Comparison of ENCODE assay signal across 24 cellular contexts in the genomic region with DNA sequence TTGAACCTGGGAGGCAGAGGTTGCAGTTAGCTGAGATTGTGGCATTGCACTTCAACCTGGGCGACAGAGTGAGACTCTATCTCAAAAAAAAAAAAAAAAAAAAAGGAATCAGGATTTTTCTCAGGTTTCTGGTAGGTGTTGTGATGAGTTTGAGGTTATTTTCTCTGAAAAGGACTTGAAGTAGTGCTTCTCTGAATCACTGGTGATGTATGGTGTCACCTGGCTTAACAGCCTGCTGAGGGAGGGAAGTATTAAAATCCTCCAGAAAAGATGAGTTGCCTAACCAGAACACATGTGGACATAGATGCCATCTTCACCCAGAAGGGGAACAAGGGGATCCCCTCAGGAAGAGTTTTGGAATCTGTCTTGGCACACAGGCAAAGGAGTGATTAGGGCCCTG. TPM values are rescaled to one million over a fixed set of nuclear protein-coding genes. Genes with fewer than 3 reads are reported as not detected.
A peak's percentile ranks its signal among the peaks of the same experiment; 100 is the strongest.
DNase-seq lines count a peak whose midpoint lies in the region; ATAC-seq and TF ChIP-seq lines count a peak whose summit lies in the region.
"Had no signal": no experiment of that assay in that cellular context is flagged by ENCODE, and none has a peak within 500 bp of the region (broad histone marks: within the 10 kb centered on the region; RNA-seq: fewer than 3 reads in every experiment).

No MANE protein-coding gene starts in this region.

- H3K9me3 Mint-ChIP-seq in IgD-negative memory B cell (no peaks in the 10 kb centered on the region), memory B cell (no peaks in the 10 kb centered on the region)
- H3K9me3 Mint-ChIP-seq: CD14-positive monocyte, GM23338, H9 had no signal

- H3K36me3 Mint-ChIP-seq in IgD-negative memory B cell, result peaks cover 11% of the 10 kb centered on the region
- peaks cover 31% of the 10 kb centered on the region for H3K36me3 Mint-ChIP-seq in memory B cell

- H3K27me3 ChIP-seq in OCI-LY1 (ENCODE audit: insufficient read depth, low read length) (no peaks in the 10 kb centered on the region), testis (no peaks in the 10 kb centered on the region)
- H3K27me3 ChIP-seq: BE2C had no signal

- H3K79me2 ChIP-seq in OCI-LY1 (ENCODE audit: insufficient read depth, low read length), result peaks cover 38% of the 10 kb centered on the region

- peak overlapping the region; percentile 75 for H3K4me3 ChIP-seq in OCI-LY1 (ENCODE audit: low read depth, low read length, poor library complexity, severe bottlenecking)
- no peak overlapping the region for H3K4me3 ChIP-seq in testis
- H3K4me3 ChIP-seq: GM23338 had no signal

- H3K4me1 Mint-ChIP-seq in IgD-negative memory B cell, result peaks cover 38 to 54% (median 50%) of the 10 kb centered on the region in 3 donors
- H3K4me1 Mint-ChIP-seq in memory B cell, result peaks cover 53% of the 10 kb centered on the region
- H3K4me1 Mint-ChIP-seq: CD14-positive monocyte had no signal

- WGBS in testis, 2 donors, result 96 to 100% methylated on average over 1 of the region's 1 CpG

- H3K9me3 ChIP-seq in OCI-LY1 (ENCODE audit: low read length) (no peaks in the 10 kb centered on the region), testis (no peaks in the 10 kb centered on the region)
- H3K9me3 ChIP-seq: BE2C had no signal

- TF ChIP-seq POLR2A in testis (IDR thresholded peaks at IDR 0.05), result no peak

- no peaks in the 10 kb centered on the region for H3F3A ChIP-seq in OCI-LY1 (ENCODE audit: insufficient read depth, low read length)

- peak overlapping the region; percentile 97; the same call in 1 of the 2 replicates for H3K4me2 ChIP-seq in OCI-LY1 (ENCODE audit: low read length)
- H3K4me2 ChIP-seq: GM23338 had no signal

- H3K27me3 Mint-ChIP-seq in IgD-negative memory B cell (no peaks in the 10 kb centered on the region), memory B cell (no peaks in the 10 kb centered on the region)

- no peak for TF ChIP-seq CTCF in OCI-LY1 (IDR thresholded peaks at IDR 0.05; ENCODE audit: low read length)
- TF ChIP-seq CTCF in testis (IDR thresholded peaks at IDR 0.05), result no peak

- H3K9me2 ChIP-seq in OCI-LY1 (ENCODE audit: low read depth, low read length), result no peaks in the 10 kb centered on the region

- H3K27ac Mint-ChIP-seq in IgD-negative memory B cell (peak overlapping the region; percentile 59 to 99 (median 97)), memory B cell (peak overlapping the region; percentile 91)
- H3K27ac Mint-ChIP-seq: CD14-positive monocyte, GM23338 had no signal

- ATAC-seq in memory B cell (ENCODE audit: low read depth) (peak; percentile 23), GM21786 (IDR thresholded peaks at IDR 0.05; ENCODE audit: unreplicated experiment) (no peak)
- ATAC-seq: GM23338, Panc1 had no signal

- intact Hi-C loops in testis (cut with DNase I; ENCODE audit: low total_unique reads), result no loop called here

- no peaks in the 10 kb centered on the region for H4K20me1 ChIP-seq in OCI-LY1 (ENCODE audit: insufficient read depth, low read length)

- no peak for DNase-seq in memory B cell (ENCODE audit: low spot score in 2 of 2)
- no peak for DNase-seq in testis
- no peak for DNase-seq in AG08396 (ENCODE audit: low spot score)
- DNase-seq in activated CD4-positive, alpha-beta T cell treated with anti-CD3 and anti-CD28 coated beads for 48 hours, result no peak
- DNase-seq: BE2C, Calu3, DMS79 treated with DMSO at 0.1 percent for 48 hours, H9, NCI-H1092 treated with DMSO at 0.1 percent for 48 hours, NCI-H1436, NCI-H187, NCI-H2081 treated with DMSO at 0.1 percent for 48 hours, NCI-H2171, NCI-H345, NCI-H510A treated with DMSO at 0.1 percent for 48 hours, SHP77 had no signal

- peak overlapping the region; percentile 30 to 95 (median 91) for H3K4me3 Mint-ChIP-seq in IgD-negative memory B cell
- peak overlapping the region; percentile 97 for H3K4me3 Mint-ChIP-seq in memory B cell
- H3K4me3 Mint-ChIP-seq: CD14-positive monocyte, GM23338, H9 had no signal

- peak overlapping the region; percentile 98 for H3K27ac ChIP-seq in OCI-LY1 (ENCODE audit: low read depth, low read length, poor library complexity, severe bottlenecking)
- peak overlapping the region; percentile 25 to 44 for H3K27ac ChIP-seq in testis
- H3K27ac ChIP-seq: RWPE1 had no signal

- H3K9ac ChIP-seq in OCI-LY1 (ENCODE audit: low read length), result peak overlapping the region; percentile 34; the same call in 1 of the 2 replicates

- peaks cover 56% of the 10 kb centered on the region for H3K4me1 ChIP-seq in OCI-LY1 (ENCODE audit: insufficient read depth, low read length, severe bottlenecking)
- peaks cover 3% of the 10 kb centered on the region for H3K4me1 ChIP-seq in testis
- H3K4me1 ChIP-seq: BE2C had no signal

- no peak overlapping the region for H2AFZ ChIP-seq in OCI-LY1 (ENCODE audit: low read length)
- H2AFZ ChIP-seq: GM23338 had no signal

- peaks cover 62% of the 10 kb centered on the region for H3K36me3 ChIP-seq in OCI-LY1 (ENCODE audit: insufficient read depth, low read length)
- no peaks in the 10 kb centered on the region for H3K36me3 ChIP-seq in testis (ENCODE audit: low read depth, missing control alignments)

RNA-seq across cellular contexts. Expression of gene SMARCB1, which starts 20.1 kb away (rescaled TPM):
- 117 TPM for polyA plus RNA-seq in IgD-negative memory B cell
- total RNA-seq in testis, result 100 to 1,000 TPM; 158 to 165 TPM
- polyA plus RNA-seq in testis (ENCODE audit: insufficient read depth, low read depth, low replicate concordance), result 160 TPM

RNA-seq across cellular contexts. Expression of gene DERL3, which starts 32.0 kb away (rescaled TPM):
- 49.4 TPM for polyA plus RNA-seq in IgD-negative memory B cell
- total RNA-seq in testis, result 10 to 100 TPM; 14.9 to 16.2 TPM
- polyA plus RNA-seq in testis (ENCODE audit: insufficient read depth, low read depth, low replicate concordance), result 48.7 TPM

RNA-seq across cellular contexts. Expression of gene MMP11, which starts 34.2 kb away (rescaled TPM):
- polyA plus RNA-seq in IgD-negative memory B cell (6.6 TPM), testis (ENCODE audit: insufficient read depth, low read depth, low replicate concordance) (13.6 TPM)
- 10 to 100 TPM; 32.4 to 36.1 TPM for total RNA-seq in testis
- polyA plus RNA-seq: CD14-positive monocyte had no signal

RNA-seq across cellular contexts. Expression of gene CHCHD10, which starts 39.1 kb away (rescaled TPM):
- 70.6 TPM for polyA plus RNA-seq in IgD-negative memory B cell
- 10 to 100 TPM; 24.0 to 30.2 TPM for total RNA-seq in testis
- 74.8 TPM for polyA plus RNA-seq in testis (ENCODE audit: insufficient read depth, low read depth, low replicate concordance)

RNA-seq across cellular contexts. Expression of gene C22orf15, which starts 44.0 kb away (rescaled TPM):
- polyA plus RNA-seq in IgD-negative memory B cell (not detected), testis (ENCODE audit: insufficient read depth, low read depth, low replicate concordance) (8.8 TPM)
- 1 to 10 TPM in 1 of 2 donors, under 1 TPM in 1; 0.68 to 2.4 TPM for total RNA-seq in testis
- total RNA-seq: Calu3, SK-MEL-5 had no signal
